22 cellular contexts compared by ENCODE assay signal in the genomic region with DNA sequence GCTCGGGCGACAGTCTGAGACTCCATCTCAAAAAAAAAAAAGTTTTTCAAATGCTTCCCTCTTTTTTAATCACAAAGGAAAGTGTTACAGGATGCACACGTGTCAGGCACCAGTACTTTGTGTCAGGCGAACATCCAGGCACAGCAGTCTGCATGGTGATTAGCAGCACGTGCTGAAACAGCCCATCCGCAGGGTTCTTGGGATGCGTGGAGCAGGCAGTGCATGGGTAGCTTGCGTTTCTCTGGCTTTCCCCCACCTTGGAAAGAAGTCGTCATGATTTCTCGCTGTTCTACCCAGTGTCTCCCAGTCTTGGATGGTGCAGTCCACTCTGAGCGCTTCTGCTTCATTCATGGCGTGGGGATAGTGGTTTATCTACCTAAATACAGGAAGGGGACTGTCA. TPM values are rescaled to one million over a fixed set of nuclear protein-coding genes. Genes with fewer than 3 reads are reported as not detected.
A peak's percentile ranks its signal among the peaks of the same experiment; 100 is the strongest.
DNase-seq lines count a peak whose midpoint lies in the region; TF ChIP-seq lines count a peak whose summit lies in the region.
"Had no signal": no experiment of that assay in that cellular context is flagged by ENCODE, and none has a peak within 500 bp of the region (broad histone marks: within the 10 kb centered on the region; RNA-seq: fewer than 3 reads in every experiment).

No MANE protein-coding gene starts in this region.

- no peaks in the 10 kb centered on the region for H3K9me3 ChIP-seq in spleen
- H3K9me3 ChIP-seq: BE2C, BLaER1 had no signal

- H3K27ac ChIP-seq in spleen: no peak overlapping the region
- H3K27ac ChIP-seq: BLaER1 had no signal

- no peaks in the 10 kb centered on the region for H3K27me3 ChIP-seq in spleen (replicated peaks in 1 of 7)
- H3K27me3 ChIP-seq: BE2C, BLaER1 had no signal

- no peak overlapping the region for H3K4me3 ChIP-seq in spleen
- H3K4me3 ChIP-seq: BLaER1 had no signal

- peaks cover 5 to 100% (median 68%) of the 10 kb centered on the region in 6 donors for H3K36me3 ChIP-seq in spleen

- TF ChIP-seq CTCF in spleen (IDR thresholded peaks at IDR 0.05 in 8 of 11, conservative IDR thresholded peaks at IDR 0.05 in 3 of 11): no peak

- TF ChIP-seq POLR2A in spleen (IDR thresholded peaks at IDR 0.05): no peak

- WGBS in spleen, 5 donors: 93 to 96% (median 93%) methylated on average over 12 of the region's 12 CpGs

- intact Hi-C loops in spleen (cut with DNase I; ENCODE audit: low total_unique reads): no loop called here

- in situ Hi-C loops in G401 (cut with HindIII; ENCODE audit: low sequenced_read_pairs): no loop called here

- no peaks in the 10 kb centered on the region for H3K4me1 ChIP-seq in spleen
- H3K4me1 ChIP-seq: BE2C had no signal

- DNase-seq in G401 (ENCODE audit: low spot score) (peak; percentile 76), cerebellar cortex (ENCODE audit: low spot score) (peak; percentile 70), mesenteric fat pad (ENCODE audit: low spot score) (peak; percentile 6), spleen (peak; percentile 19), T-helper 9 cell (no peak), NCI-H1092 (lab: John Stamatoyannopoulos, UW) (no peak)
- no peak for DNase-seq in effector CD4-positive, alpha-beta T cell
- DNase-seq: 8988T; ACHN; BE2C; CD4-positive, alpha-beta memory T cell; CD4-positive, CD25-positive, alpha-beta regulatory T cell; CD8-positive, alpha-beta memory T cell; COR-L47; DMS 273 treated with DMSO at 0.1 percent for 48 hours; DMS153; DMS53; DMS79; DND-41; EL; GF-D8 had no signal

RNA-seq across cellular contexts. Expression of a gene that starts 35.4 kb away (rescaled TPM):
- 8.6 and 9.7 TPM in 2 replicates for total RNA-seq in G401 (2014; rRNA removed; shearing (Covaris generic))
- total RNA-seq in mesenteric fat pad (33.4 TPM), spleen (10 to 100 TPM; 25.2 to 42.8 (median 30.5) TPM)
- 1 to 10 TPM; 3.9 to 7.4 (median 4.3) TPM for polyA plus RNA-seq in spleen

RNA-seq across cellular contexts. Expression of a gene that starts 46.2 kb away (rescaled TPM):
- 7.5 and 16.6 TPM in 2 replicates for total RNA-seq in G401 (2014; rRNA removed; shearing (Covaris generic))
- total RNA-seq in mesenteric fat pad (39.5 TPM), spleen (100 to 1,000 TPM; 132 to 156 (median 148) TPM)
- 10 to 100 TPM; 40.6 to 55.6 (median 54.9) TPM for polyA plus RNA-seq in spleen

Comparison
In these comparisons a context has a peak if more than half of its experiments do, and no peak if none do; other contexts are left out.
1. DNase-seq: peak in G401 (single experiment), cerebellar cortex (single experiment), mesenteric fat pad (single experiment) and spleen (single experiment); none in effector CD4-positive, alpha-beta T cell (single experiment), T-helper 9 cell (single experiment) and NCI-H1092 (single experiment).